In the genomic region with DNA sequence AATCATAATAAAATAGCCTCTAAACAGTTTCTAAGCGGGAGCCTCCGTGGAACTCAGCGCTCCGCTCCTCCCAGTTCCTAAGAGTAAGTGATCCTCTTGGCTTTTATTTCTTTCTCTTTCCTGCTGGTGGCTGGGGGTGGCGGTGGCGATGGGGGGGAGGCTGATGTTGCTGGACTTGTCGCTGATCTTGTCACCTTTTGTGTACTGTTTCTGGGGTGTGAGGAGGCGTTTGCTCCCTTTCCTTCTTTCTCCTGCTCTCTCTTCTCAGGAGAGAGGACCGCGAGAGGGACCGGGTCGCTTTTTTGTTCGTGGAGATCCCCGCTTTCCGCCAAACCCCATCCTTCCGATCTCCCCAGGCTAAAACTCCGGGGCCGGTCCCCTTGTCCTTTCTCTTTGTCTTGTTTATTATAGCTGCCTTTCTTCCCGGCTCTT, we compare ENCODE assay signal across 9 cellular contexts. TPM values are rescaled to one million over a fixed set of nuclear protein-coding genes. Genes with fewer than 3 reads are reported as not detected.
A peak's percentile ranks its signal among the peaks of the same experiment; 100 is the strongest.
DNase-seq lines count a peak whose midpoint lies in the region; ATAC-seq and TF ChIP-seq lines count a peak whose summit lies in the region.
"Had no signal": no experiment of that assay in that cellular context is flagged by ENCODE, and none has a peak within 500 bp of the region (broad histone marks: within the 10 kb centered on the region; RNA-seq: fewer than 3 reads in every experiment).

No MANE protein-coding gene starts in this region.

- peak overlapping the region; percentile 97 for H3K4me3 Mint-ChIP-seq in neural progenitor cell

- H3K4me3 ChIP-seq in esophagus (ENCODE audit: low read depth in 1 of 2, low read length in 2 of 2) (peak overlapping the region; percentile 22 to 51), neural progenitor cell (peak overlapping the region; percentile 77)

- H3K9ac ChIP-seq in neural progenitor cell, result no peak overlapping the region

- H3K36me3 ChIP-seq in esophagus (ENCODE audit: control insufficient read depth in 2 of 2, insufficient read depth in 2 of 2, low read length in 1 of 2) (no peaks in the 10 kb centered on the region), neural progenitor cell (no peaks in the 10 kb centered on the region)

- peak overlapping the region; percentile 81 for H2AFZ ChIP-seq in neural progenitor cell (replicated peaks)

- H3K4me1 ChIP-seq in esophagus (ENCODE audit: control insufficient read depth in 2 of 2, insufficient read depth in 2 of 2, low read length in 1 of 2) (peaks cover 4 to 9% of the 10 kb centered on the region in 2 donors), neural progenitor cell (peaks cover 45% of the 10 kb centered on the region)

- no peaks in the 10 kb centered on the region for H3K36me3 Mint-ChIP-seq in neural progenitor cell

- WGBS in esophagus, 2 donors, result 1 to 2% methylated on average over 19 of the region's 19 CpGs

- H3K9me3 ChIP-seq in esophagus (ENCODE audit: control insufficient read depth in 2 of 2, insufficient read depth in 1 of 2, low read depth in 1 of 2, low read length in 1 of 2), result no peaks in the 10 kb centered on the region
- H3K9me3 ChIP-seq in neural progenitor cell (ENCODE audit: low read depth), result no peaks in the 10 kb centered on the region

- H3K27me3 Mint-ChIP-seq in neural progenitor cell (ENCODE audit: insufficient read depth, low read depth), result peaks cover 59% of the 10 kb centered on the region

- peaks cover 56% of the 10 kb centered on the region for H3F3A ChIP-seq in neural progenitor cell (ENCODE audit: low read depth)

- peak overlapping the region; percentile 2 for H3K27ac Mint-ChIP-seq in neural progenitor cell

- peaks cover 33% of the 10 kb centered on the region for H4K20me1 ChIP-seq in neural progenitor cell (ENCODE audit: low read depth)

- peaks cover 5 to 22% of the 10 kb centered on the region in 2 donors for H3K27me3 ChIP-seq in esophagus (ENCODE audit: control insufficient read depth in 1 of 2, insufficient read depth in 2 of 2, low read length in 2 of 2)
- peaks cover 94% of the 10 kb centered on the region for H3K27me3 ChIP-seq in neural progenitor cell

- DNase-seq in NCI-H2029 (lab: John Stamatoyannopoulos, UW) (peak; percentile 63), NCI-H2029 treated with DMSO at 0.1 percent for 48 hours (lab: John Stamatoyannopoulos, UW) (no peak), RKO (ENCODE audit: low spot score) (peak; percentile 54), neural progenitor cell (ENCODE audit: low spot score) (no peak), activated gamma-delta T cell treated with Interleukin-2 at 50 U/mL for 16 hours (no peak), HPDE6-E6E7 (ENCODE audit: extremely low spot score) (no peak)

- ATAC-seq in GM19397 (IDR thresholded peaks at IDR 0.05; ENCODE audit: unreplicated experiment), result no peak

- peak overlapping the region; percentile 97 for H3K4me2 ChIP-seq in neural progenitor cell

- H3K27ac ChIP-seq in esophagus (ENCODE audit: low read depth in 2 of 2, low read length in 1 of 2) (no peak overlapping the region), neural progenitor cell (no peak overlapping the region)
- H3K27ac ChIP-seq: C4-2B had no signal

- no peaks in the 10 kb centered on the region for H3K9me3 Mint-ChIP-seq in neural progenitor cell

- no peak for TF ChIP-seq CTCF in neural progenitor cell (IDR thresholded peaks at IDR 0.05)

- H3K79me2 ChIP-seq in neural progenitor cell (ENCODE audit: low read depth), result no peaks in the 10 kb centered on the region

- H3K4me1 Mint-ChIP-seq in neural progenitor cell, result peaks cover 50% of the 10 kb centered on the region

RNA-seq across cellular contexts. Expression of a gene that starts 0.9 kb away (rescaled TPM):
- polyA plus RNA-seq in esophagus, result under 1 TPM; 0.18 to 0.26 TPM
- total RNA-seq in neural progenitor cell (ENCODE audit: low replicate concordance), result 1.3 and 5.0 TPM in 2 replicates

Comparison
In these comparisons a context has a peak if more than half of its experiments do, and no peak if none do; other contexts are left out.
1. DNase-seq: peak in NCI-H2029 (single experiment) and RKO (single experiment); none in NCI-H2029 treated with DMSO at 0.1 percent for 48 hours (single experiment), neural progenitor cell (single experiment), activated gamma-delta T cell treated with Interleukin-2 at 50 U/mL for 16 hours (single experiment) and HPDE6-E6E7 (single experiment).